8 cellular contexts compared by ENCODE assay signal in the genomic region with DNA sequence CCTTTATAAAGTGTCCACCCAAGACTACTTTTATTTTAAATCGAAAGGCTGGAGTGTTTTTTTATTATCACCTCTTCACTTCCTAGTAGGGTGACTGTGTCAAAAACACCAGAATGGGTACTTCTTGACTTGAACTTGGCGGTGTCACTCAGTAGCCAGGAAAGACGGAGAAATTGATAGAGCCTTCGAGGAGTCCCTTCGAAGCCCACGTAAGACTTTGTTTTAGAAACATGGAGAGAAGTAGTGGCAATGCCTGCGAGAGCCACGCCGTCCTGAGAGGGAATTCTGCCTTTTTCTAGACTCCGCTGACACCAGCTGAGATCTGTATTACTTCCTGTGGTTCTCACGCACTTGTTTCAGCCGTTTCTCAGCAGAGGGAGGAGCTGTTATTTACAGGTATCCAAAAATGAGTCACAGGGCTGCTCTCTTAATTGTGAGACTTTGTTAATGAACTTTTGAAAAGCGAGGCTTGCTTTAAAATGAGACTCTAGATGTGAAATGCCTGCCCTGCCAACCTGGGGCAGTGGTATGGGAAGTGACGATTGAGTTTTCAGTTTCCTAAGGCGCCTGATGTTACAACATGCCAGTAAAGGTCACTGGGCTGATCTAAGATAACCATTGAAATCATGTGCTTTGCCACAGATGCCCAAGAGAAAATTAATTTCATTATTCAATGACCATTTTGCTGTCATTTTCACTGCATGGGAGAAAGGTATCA. TPM values are rescaled to one million over a fixed set of nuclear protein-coding genes. Genes with fewer than 3 reads are reported as not detected.
DNase-seq lines count a peak whose midpoint lies in the region; ATAC-seq, FAIRE-seq and TF ChIP-seq lines count a peak whose summit lies in the region.

No MANE protein-coding gene starts in this region.

- TF ChIP-seq POLR2A in IMR-90 (IDR thresholded peaks at IDR 0.05; ENCODE audit: low read depth, low read length) (no peak), H54 (IDR thresholded peaks at IDR 0.05; ENCODE audit: low read depth, low read length) (no peak)

- H3K9me3 ChIP-seq in CD4-positive, alpha-beta T cell (ENCODE audit: control insufficient read depth, low read length) = no peaks in the 10 kb centered on the region
- H3K9me3 ChIP-seq in IMR-90 (ENCODE audit: control insufficient read depth, insufficient read depth, low read length) = no peaks in the 10 kb centered on the region
- H3K9me3 ChIP-seq in mucosa of rectum (ENCODE audit: control insufficient read depth in 2 of 2, low read length in 2 of 2) = no peaks in the 10 kb centered on the region

- H2BK15ac ChIP-seq in IMR-90 (ENCODE audit: low read depth, low read length) = no peak overlapping the region

- BruUV-seq in IMR-90 (replicated peaks; lab: Mats Ljungman, UMichigan) = no TSS peak

- H3K9ac ChIP-seq in IMR-90 (ENCODE audit: low read depth, low read length) (no peak overlapping the region), mucosa of rectum (ENCODE audit: low read depth in 1 of 2, low read length in 2 of 2) (peak overlapping the region; percentile 59 to 72)

- H3K4ac ChIP-seq in IMR-90 (ENCODE audit: low read depth, low read length) = no peak overlapping the region

- dilution Hi-C loops in IMR-90 (cut with HindIII; ENCODE audit: low sequenced_read_pairs, unreplicated experiment) = no loop called here

- no peak overlapping the region for H3K18ac ChIP-seq in IMR-90 (ENCODE audit: low read depth, low read length)

- no peak overlapping the region for H4K8ac ChIP-seq in IMR-90 (ENCODE audit: low read depth in 2 of 2, low read length in 2 of 2)

- peak overlapping the region; percentile 92 for H3K4me3 Mint-ChIP-seq in CD4-positive, alpha-beta T cell
- H3K4me3 Mint-ChIP-seq in stimulated activated memory B cell treated with anti-CD40 and anti-IgM and Interleukin-4, amounts not matched to agents 10 μg/mL and 1 μg/mL and 100 μg/mL, for 72 hours = peak overlapping the region; percentile 87

- TF ChIP-seq CTCF in CD4-positive, alpha-beta T cell (IDR thresholded peaks at IDR 0.05) = no peak
- no peak for TF ChIP-seq CTCF in IMR-90 (conservative IDR thresholded peaks at IDR 0.05; ENCODE audit: low read depth, low read length)

- H3K56ac ChIP-seq in IMR-90 (ENCODE audit: extremely low read depth, insufficient read depth, low read length) = no peak overlapping the region

- H3K4me1 Mint-ChIP-seq in CD4-positive, alpha-beta T cell (ENCODE audit: low read depth) = peaks cover 37% of the 10 kb centered on the region
- peaks cover 60% of the 10 kb centered on the region for H3K4me1 Mint-ChIP-seq in stimulated activated memory B cell treated with anti-CD40 and anti-IgM and Interleukin-4, amounts not matched to agents 10 μg/mL and 1 μg/mL and 100 μg/mL, for 72 hours

- H2BK120ac ChIP-seq in IMR-90 (ENCODE audit: low read depth, low read length) = no peak overlapping the region

- no peak overlapping the region for H2BK20ac ChIP-seq in IMR-90 (ENCODE audit: low read depth, low read length)

- 0% methylated on average over 1 of the region's 15 CpGs; no CpG with 5 or more reads in 1 of the 2 experiments for WGBS in IMR-90 (ENCODE audit: extremely low coverage in 2 of 2, insufficient read length in 1 of 2), 2 experiments

- POLR2A ChIA-PET in CD4-positive, alpha-beta T cell (lab: Charles Lee) = interaction anchor here (0.7 to 1.9 kb wide), 12 partner anchors 10 to 193 kb away, joined by 3 to 12 read pairs (median 4); partner anchors contain the start of gene SF3B5
- POLR2A ChIA-PET in IMR-90 (lab: Charles Lee; ENCODE audit: unreplicated experiment) = no interaction called here

- intact Hi-C loops in CD4-positive, alpha-beta T cell (cut with DNase I, micrococcal nuclease) = loop anchor here (1.0 to 5.0 kb wide), 3 partner anchors 44 to 66 kb away; no protein-coding TSS in a partner anchor
- intact Hi-C loops in IMR-90 (cut with micrococcal nuclease) = loop anchor here (5.0 kb wide), 1 partner anchor 44 kb away; no protein-coding TSS in a partner anchor

- no peaks in the 10 kb centered on the region for H3K27me3 Mint-ChIP-seq in CD4-positive, alpha-beta T cell
- no peaks in the 10 kb centered on the region for H3K27me3 Mint-ChIP-seq in stimulated activated memory B cell treated with anti-CD40 and anti-IgM and Interleukin-4, amounts not matched to agents 10 μg/mL and 1 μg/mL and 100 μg/mL, for 72 hours

- H3K4me2 ChIP-seq in IMR-90 (ENCODE audit: low read depth, low read length) = peak overlapping the region; percentile 80

- H3K23ac ChIP-seq in IMR-90 (ENCODE audit: low read depth, low read length) = peak overlapping the region; percentile 67

- H3K14ac ChIP-seq in IMR-90 (replicated peaks; ENCODE audit: low read depth, low read length) = no peak overlapping the region

- no peak overlapping the region for H2BK5ac ChIP-seq in IMR-90 (ENCODE audit: low read depth, low read length, poor library complexity, severe bottlenecking)

- H3K27me3 ChIP-seq in CD4-positive, alpha-beta T cell (ENCODE audit: control insufficient read depth, insufficient read depth, low read length) = no peaks in the 10 kb centered on the region
- H3K27me3 ChIP-seq in IMR-90 (ENCODE audit: control insufficient read depth, insufficient read depth, low read length) = peaks cover 13% of the 10 kb centered on the region
- H3K27me3 ChIP-seq in mucosa of rectum (ENCODE audit: control insufficient read depth in 2 of 2, insufficient read depth in 2 of 2, low read length in 2 of 2) = peaks cover 6 to 16% of the 10 kb centered on the region in 2 donors

- FAIRE-seq in H54 (lab: Jason Lieb, UNC) = no peak

- H2AFZ ChIP-seq in IMR-90 (replicated peaks; ENCODE audit: low read length, poor library complexity) = peak overlapping the region; percentile 81

- CTCF ChIA-PET in CD4-positive, alpha-beta T cell (lab: Charles Lee) = interaction anchor here (1.5 to 1.7 kb wide), 2 partner anchors 65 to 67 kb away, joined by 4 to 5 read pairs; no protein-coding TSS in a partner anchor
- CTCF ChIA-PET in IMR-90 (lab: Yijun Ruan, JAX) = no interaction called here

- H4K20me1 ChIP-seq in IMR-90 (ENCODE audit: insufficient read depth, low read length) = no peaks in the 10 kb centered on the region

- peak; percentile 79 for ATAC-seq in CD4-positive, alpha-beta T cell (ENCODE audit: poor library complexity)
- peak; percentile 65 for ATAC-seq in GM21423 (IDR thresholded peaks at IDR 0.05; ENCODE audit: unreplicated experiment)
- ATAC-seq in IMR-90 (ENCODE audit: low read depth) = no peak
- ATAC-seq in stimulated activated memory B cell treated with anti-CD40 and anti-IgM and Interleukin-4, amounts not matched to agents 10 μg/mL and 1 μg/mL and 100 μg/mL, for 72 hours = peak; percentile 78

- no peaks in the 10 kb centered on the region for H3K9me3 Mint-ChIP-seq in CD4-positive, alpha-beta T cell
- H3K9me3 Mint-ChIP-seq in stimulated activated memory B cell treated with anti-CD40 and anti-IgM and Interleukin-4, amounts not matched to agents 10 μg/mL and 1 μg/mL and 100 μg/mL, for 72 hours = no peaks in the 10 kb centered on the region

- peak overlapping the region; percentile 83 for H3K27ac Mint-ChIP-seq in CD4-positive, alpha-beta T cell
- peak overlapping the region; percentile 93 for H3K27ac Mint-ChIP-seq in stimulated activated memory B cell treated with anti-CD40 and anti-IgM and Interleukin-4, amounts not matched to agents 10 μg/mL and 1 μg/mL and 100 μg/mL, for 72 hours

- H2AK9ac ChIP-seq in IMR-90 (replicated peaks; ENCODE audit: low read depth, low read length, poor library complexity) = no peak overlapping the region

- TF ChIP-seq RAD21 in IMR-90 (IDR thresholded peaks at IDR 0.05; ENCODE audit: low read length) = no peak

- H3K27ac ChIP-seq in CD4-positive, alpha-beta T cell (ENCODE audit: low read depth, low read length) = peak overlapping the region; percentile 54
- H3K27ac ChIP-seq in IMR-90 (ENCODE audit: insufficient read depth, low read length) (no peak overlapping the region), mucosa of rectum (ENCODE audit: low read depth in 2 of 2, low read length in 2 of 2) (peak overlapping the region; percentile 70 to 77)

- peaks cover 7% of the 10 kb centered on the region for H3K36me3 Mint-ChIP-seq in CD4-positive, alpha-beta T cell (ENCODE audit: low read depth)
- H3K36me3 Mint-ChIP-seq in stimulated activated memory B cell treated with anti-CD40 and anti-IgM and Interleukin-4, amounts not matched to agents 10 μg/mL and 1 μg/mL and 100 μg/mL, for 72 hours = peaks cover 10% of the 10 kb centered on the region

- H4K5ac ChIP-seq in IMR-90 (ENCODE audit: low read depth, low read length) = no peak overlapping the region

- no peak overlapping the region for H4K91ac ChIP-seq in IMR-90 (ENCODE audit: insufficient read depth, low read depth, low read length)

- no peaks in the 10 kb centered on the region for H3K79me1 ChIP-seq in IMR-90 (ENCODE audit: low read depth in 1 of 2, low read length in 2 of 2)

- H3K36me3 ChIP-seq in IMR-90 (ENCODE audit: control insufficient read depth, insufficient read depth, low read length) = no peaks in the 10 kb centered on the region
- no peaks in the 10 kb centered on the region for H3K36me3 ChIP-seq in mucosa of rectum (ENCODE audit: control insufficient read depth in 2 of 2, insufficient read depth in 2 of 2, low read length in 2 of 2)

- in situ Hi-C loops in IMR-90 (cut with MboI; ENCODE audit: low sequenced_read_pairs) = no loop called here

- H3K4me3 ChIP-seq in IMR-90 (ENCODE audit: insufficient read depth, low read depth, low read length) (peak overlapping the region; percentile 84), mucosa of rectum (ENCODE audit: low read length in 2 of 2) (peak overlapping the region; percentile 71 to 72)

- H3K4me1 ChIP-seq in IMR-90 (ENCODE audit: control insufficient read depth, insufficient read depth, low read length) (peaks cover 3% of the 10 kb centered on the region; the same call in 1 of the 2 replicates), mucosa of rectum (ENCODE audit: control insufficient read depth in 2 of 2, insufficient read depth in 2 of 2, low read length in 2 of 2) (peaks cover 5 to 11% of the 10 kb centered on the region in 2 donors)

- peaks cover 3% of the 10 kb centered on the region; the same call in 1 of the 2 replicates for H3K9me1 ChIP-seq in IMR-90 (ENCODE audit: insufficient read depth, low read length)

- peak; percentile 29 to 63 (median 38) for DNase-seq in CD4-positive, alpha-beta T cell
- DNase-seq in IMR-90 (no peak), dermis microvascular lymphatic vessel endothelial cell (ENCODE audit: low read depth in 2 of 2) (peak; percentile 54 to 57), H54 (ENCODE audit: insufficient read length, low spot score) (no peak)
- DNase-seq in activated CD4-positive, CD25-positive, alpha-beta regulatory T cell treated with anti-CD3 and anti-CD28 coated beads, Interleukin-2, amount 50 U/mL, for 72 hours = peak; percentile 61

- no peak overlapping the region for H2AK5ac ChIP-seq in IMR-90 (ENCODE audit: low read depth, low read length)

RNA-seq across cellular contexts. Expression of gene STX11, which starts 0.9 kb away (rescaled TPM):
- 10 to 100 TPM; 16.1 to 16.8 TPM for total RNA-seq in CD4-positive, alpha-beta T cell
- 0.54 and 0.56 TPM in 2 replicates for total RNA-seq in IMR-90 (2012; rRNA removed)
- polyA plus RNA-seq in IMR-90 (2012; rRNA removed) = 0.68 and 0.83 TPM in 2 replicates
- polyA plus RNA-seq in IMR-90 (2012; cell fraction: cytosol; rRNA removed) = 0.64 and 1.2 TPM in 2 replicates
- polyA plus RNA-seq in IMR-90 (2012; cell fraction: nucleus; rRNA removed; ENCODE audit: low replicate concordance) = 0.45 and 0.59 TPM in 2 replicates
- total RNA-seq in dermis microvascular lymphatic vessel endothelial cell = 13.0 and 21.1 TPM in 2 replicates

RNA-seq across cellular contexts. Expression of gene SF3B5, which starts 55.8 kb away (rescaled TPM):
- 100 to 1,000 TPM; 113 to 124 TPM for total RNA-seq in CD4-positive, alpha-beta T cell
- total RNA-seq in IMR-90 (2012; rRNA removed) (227 and 242 TPM in 2 replicates), dermis microvascular lymphatic vessel endothelial cell (81.3 and 90.9 TPM in 2 replicates)
- 290 and 333 TPM in 2 replicates for polyA plus RNA-seq in IMR-90 (2012; rRNA removed)
- polyA plus RNA-seq in IMR-90 (2012; cell fraction: cytosol; rRNA removed) = 375 and 435 TPM in 2 replicates
- polyA plus RNA-seq in IMR-90 (2012; cell fraction: nucleus; rRNA removed; ENCODE audit: low replicate concordance) = 143 and 157 TPM in 2 replicates

Comparison
In these comparisons a context has a peak if more than half of its experiments do, and no peak if none do; other contexts are left out.
1. DNase-seq: peak in CD4-positive, alpha-beta T cell (10 of 10), activated CD4-positive, CD25-positive, alpha-beta regulatory T cell treated with anti-CD3 and anti-CD28 coated beads, Interleukin-2, amount 50 U/mL, for 72 hours (single experiment) and dermis microvascular lymphatic vessel endothelial cell (2 of 2); none in IMR-90 (single experiment) and H54 (single experiment).